ENCODE assay signal across 9 cellular contexts in genomic region chr20:47196091-47197081, GRCh38.
DNase-seq lines count a peak whose midpoint lies in the region; ATAC-seq and TF ChIP-seq lines count a peak whose summit lies in the region.
"Had no signal": no experiment of that assay in that cellular context is flagged by ENCODE, and none has a peak within 500 bp of the region (broad histone marks: within the 10 kb centered on the region; RNA-seq: fewer than 3 reads in every experiment).

No MANE protein-coding gene starts in this region.

- no peaks in the 10 kb centered on the region for H4K20me1 ChIP-seq in OCI-LY7 (ENCODE audit: insufficient read depth, low read length)

- H2AFZ ChIP-seq in OCI-LY7 (ENCODE audit: low read length) = peak overlapping the region; percentile 88

- H3K27me3 ChIP-seq in esophagus muscularis mucosa = no peaks in the 10 kb centered on the region

- intact Hi-C loops in OCI-LY7 (cut with micrococcal nuclease; ENCODE audit: unreplicated experiment) = loop anchor here (1.0 to 5.0 kb wide), 4 partner anchors 76 to 449 kb away; no protein-coding TSS in a partner anchor
- intact Hi-C loops in esophagus muscularis mucosa (cut with DNase I) = loop anchor here (2.0 kb wide), 1 partner anchor 186 kb away; no protein-coding TSS in a partner anchor

- peak overlapping the region; percentile 57 for H3K4me2 ChIP-seq in OCI-LY7 (ENCODE audit: low read length)

- BruUV-seq in OCI-LY7 (replicated peaks; lab: Mats Ljungman, UMichigan) = no TSS peak

- peaks cover 4% of the 10 kb centered on the region for H3K4me1 ChIP-seq in OCI-LY7 (ENCODE audit: insufficient read depth, low read length, poor library complexity, severe bottlenecking)
- H3K4me1 ChIP-seq in esophagus muscularis mucosa = peaks cover 8 to 12% (median 10%) of the 10 kb centered on the region in 4 donors

- no peaks in the 10 kb centered on the region for H3K9me3 ChIP-seq in OCI-LY7 (ENCODE audit: low read length)
- H3K9me3 ChIP-seq in esophagus muscularis mucosa = no peaks in the 10 kb centered on the region

- H3K36me3 Mint-ChIP-seq in naive thymus-derived CD8-positive, alpha-beta T cell = no peaks in the 10 kb centered on the region
- no peaks in the 10 kb centered on the region for H3K36me3 Mint-ChIP-seq in stimulated activated effector memory CD8-positive, alpha-beta T cell treated with anti-CD3 and anti-CD28 coated beads, Interleukin-12 subunit alpha, Interleukin-12 subunit beta, amount 100 ng/mL, for 72 hours
- H3K36me3 Mint-ChIP-seq: activated naive CD8-positive, alpha-beta T cell had no signal

- TF ChIP-seq EP300 in esophagus muscularis mucosa (IDR thresholded peaks at IDR 0.05) = no peak

- POLR2A ChIA-PET in OCI-LY7 (lab: Charles Lee) = no interaction called here
- POLR2A ChIA-PET in naive thymus-derived CD8-positive, alpha-beta T cell (lab: Charles Lee) = no interaction called here

- TF ChIP-seq CTCF in OCI-LY7 (conservative IDR thresholded peaks at IDR 0.05; ENCODE audit: low read length) (peak; percentile 99), esophagus muscularis mucosa (IDR thresholded peaks at IDR 0.05) (peak in 2 of 3 experiments; percentile 94)

- ATAC-seq in HG03439 (IDR thresholded peaks at IDR 0.05; ENCODE audit: unreplicated experiment) (peak; percentile 67), GM21367 (IDR thresholded peaks at IDR 0.05; ENCODE audit: unreplicated experiment) (no peak)
- peak; percentile 70 to 78 for ATAC-seq in naive thymus-derived CD8-positive, alpha-beta T cell
- ATAC-seq in stimulated activated effector memory CD8-positive, alpha-beta T cell treated with anti-CD3 and anti-CD28 coated beads, Interleukin-12 subunit alpha, Interleukin-12 subunit beta, amount 100 ng/mL, for 72 hours = peak; percentile 66

- H3K79me2 ChIP-seq in OCI-LY7 (ENCODE audit: insufficient read depth, low read depth, low read length) = no peaks in the 10 kb centered on the region

- WGBS in esophagus muscularis mucosa = 36% methylated on average over 27 of the region's 34 CpGs

- peak; percentile 54 for DNase-seq in DMS153 (lab: John Stamatoyannopoulos, UW)
- peak; percentile 87 for DNase-seq in OCI-LY7 (ENCODE audit: low spot score)
- DNase-seq in activated T-cell treated with anti-CD3 and anti-CD28 coated beads for 4 hours = peak; percentile 69
- DNase-seq in esophagus muscularis mucosa (ENCODE audit: extremely low spot score) = peak; percentile 93
- DNase-seq in naive thymus-derived CD8-positive, alpha-beta T cell = peak; percentile 44 to 79 (median 64)
- peak; percentile 72 to 88 for DNase-seq in stimulated activated effector memory CD8-positive, alpha-beta T cell treated with anti-CD3 and anti-CD28 coated beads, Interleukin-12 subunit alpha, Interleukin-12 subunit beta, amount 100 ng/mL, for 72 hours (ENCODE audit: low spot score in 2 of 2)

- peaks cover 0 to 7% (median 4%) of the 10 kb centered on the region in 4 donors for H3K4me1 Mint-ChIP-seq in naive thymus-derived CD8-positive, alpha-beta T cell
- peaks cover 6% of the 10 kb centered on the region for H3K4me1 Mint-ChIP-seq in stimulated activated effector memory CD8-positive, alpha-beta T cell treated with anti-CD3 and anti-CD28 coated beads, Interleukin-12 subunit alpha, Interleukin-12 subunit beta, amount 100 ng/mL, for 72 hours

- H3K4me3 ChIP-seq in OCI-LY7 (ENCODE audit: low read depth, low read length, poor library complexity, severe bottlenecking) = peak overlapping the region; percentile 34
- H3K4me3 ChIP-seq in esophagus muscularis mucosa = no peak overlapping the region

- H3K9me3 Mint-ChIP-seq in naive thymus-derived CD8-positive, alpha-beta T cell = no peaks in the 10 kb centered on the region
- H3K9me3 Mint-ChIP-seq in stimulated activated effector memory CD8-positive, alpha-beta T cell treated with anti-CD3 and anti-CD28 coated beads, Interleukin-12 subunit alpha, Interleukin-12 subunit beta, amount 100 ng/mL, for 72 hours = no peaks in the 10 kb centered on the region

- H3K27me3 Mint-ChIP-seq in naive thymus-derived CD8-positive, alpha-beta T cell = peaks cover 0 to 9% (median 2%) of the 10 kb centered on the region in 5 donors
- H3K27me3 Mint-ChIP-seq: activated naive CD8-positive, alpha-beta T cell had no signal

- no peak for TF ChIP-seq POLR2A in esophagus muscularis mucosa (IDR thresholded peaks at IDR 0.05; ENCODE audit: low read depth)

- no peaks in the 10 kb centered on the region for H3K36me3 ChIP-seq in OCI-LY7 (ENCODE audit: insufficient read depth, low read length)
- no peaks in the 10 kb centered on the region for H3K36me3 ChIP-seq in esophagus muscularis mucosa

- CTCF ChIA-PET in OCI-LY7 (lab: Charles Lee; ENCODE audit: unreplicated experiment) = interaction anchor here (0.7 kb wide), 1 partner anchor 19 kb away, joined by 3 read pairs; no protein-coding TSS in a partner anchor

- H3K27ac ChIP-seq in OCI-LY7 (ENCODE audit: low read depth, low read length, poor library complexity, severe bottlenecking) = no peak overlapping the region
- H3K27ac ChIP-seq in esophagus muscularis mucosa (replicated peaks in 1 of 4) = no peak overlapping the region

- H3K27ac Mint-ChIP-seq in naive thymus-derived CD8-positive, alpha-beta T cell = peak overlapping the region in 1 of 10 donors; percentile 43
- H3K27ac Mint-ChIP-seq in stimulated activated effector memory CD8-positive, alpha-beta T cell treated with anti-CD3 and anti-CD28 coated beads, Interleukin-12 subunit alpha, Interleukin-12 subunit beta, amount 100 ng/mL, for 72 hours = no peak overlapping the region
- H3K27ac Mint-ChIP-seq: activated naive CD8-positive, alpha-beta T cell had no signal

- peak overlapping the region in 1 of 10 donors; percentile 33 for H3K4me3 Mint-ChIP-seq in naive thymus-derived CD8-positive, alpha-beta T cell
- peak overlapping the region; percentile 16 for H3K4me3 Mint-ChIP-seq in stimulated activated effector memory CD8-positive, alpha-beta T cell treated with anti-CD3 and anti-CD28 coated beads, Interleukin-12 subunit alpha, Interleukin-12 subunit beta, amount 100 ng/mL, for 72 hours
- H3K4me3 Mint-ChIP-seq: activated naive CD8-positive, alpha-beta T cell had no signal

- H3K9me2 ChIP-seq in OCI-LY7 (ENCODE audit: insufficient read depth, low read length) = no peaks in the 10 kb centered on the region
